ENCODE assay signal across 1 cellular context in the genomic region with DNA sequence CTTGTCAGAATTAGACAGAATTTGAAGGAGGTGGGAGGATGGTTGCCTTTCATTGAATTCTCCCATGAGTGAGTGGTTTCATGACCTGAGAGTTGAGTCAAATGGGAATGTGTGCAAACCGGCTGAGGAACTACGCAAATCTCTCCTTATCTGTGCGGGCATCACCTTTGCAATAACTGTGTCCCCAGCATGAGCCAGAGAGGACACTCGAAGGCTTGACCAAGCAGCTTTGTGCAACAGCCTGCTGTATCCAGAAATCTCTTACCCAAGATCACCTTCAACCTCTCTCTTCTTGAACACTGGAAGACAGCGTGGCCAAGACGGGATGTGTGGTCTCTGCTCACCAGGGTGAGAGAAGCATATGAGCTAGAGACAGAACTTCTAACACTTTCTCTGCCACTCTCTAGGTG.
TF ChIP-seq lines count a peak whose summit lies in the region.

No MANE protein-coding gene starts in this region.

TF ChIP-seq in GM12878, 131 proteins besides CTCF, POLR2A, EP300 and RAD21 (continued from another document):
- TF ChIP-seq BCL3 (IDR thresholded peaks at IDR 0.05; ENCODE audit: borderline replicate concordance, insufficient read depth, low read depth, low read length, poor library complexity, severe bottlenecking) (peak; percentile 87), IRF4 (IDR thresholded peaks at IDR 0.05; ENCODE audit: low read depth, low read length) (0 out of 2 replicates have a peak, but pooled peaks have one; percentile 33), EED (IDR thresholded peaks at IDR 0.05; ENCODE audit: low read depth) (0 out of 2 replicates have a peak, but pooled peaks have one; percentile 30), TCF7 (IDR thresholded peaks at IDR 0.05; ENCODE audit: borderline replicate concordance) (no peak), RUNX3 (IDR thresholded peaks at IDR 0.05; ENCODE audit: low read length) (peak; percentile 60), IKZF2 (IDR thresholded peaks at IDR 0.05) (0 out of 4 replicates have a peak, but pooled peaks of 1 of the 2 experiments have one; percentile 9), MTA3 (IDR thresholded peaks at IDR 0.05; ENCODE audit: borderline replicate concordance, low read length) (no peak)
TF ChIP-seq in GM12878: peak in this region for 6.
